8 cellular contexts compared by ENCODE assay signal in the genomic region with DNA sequence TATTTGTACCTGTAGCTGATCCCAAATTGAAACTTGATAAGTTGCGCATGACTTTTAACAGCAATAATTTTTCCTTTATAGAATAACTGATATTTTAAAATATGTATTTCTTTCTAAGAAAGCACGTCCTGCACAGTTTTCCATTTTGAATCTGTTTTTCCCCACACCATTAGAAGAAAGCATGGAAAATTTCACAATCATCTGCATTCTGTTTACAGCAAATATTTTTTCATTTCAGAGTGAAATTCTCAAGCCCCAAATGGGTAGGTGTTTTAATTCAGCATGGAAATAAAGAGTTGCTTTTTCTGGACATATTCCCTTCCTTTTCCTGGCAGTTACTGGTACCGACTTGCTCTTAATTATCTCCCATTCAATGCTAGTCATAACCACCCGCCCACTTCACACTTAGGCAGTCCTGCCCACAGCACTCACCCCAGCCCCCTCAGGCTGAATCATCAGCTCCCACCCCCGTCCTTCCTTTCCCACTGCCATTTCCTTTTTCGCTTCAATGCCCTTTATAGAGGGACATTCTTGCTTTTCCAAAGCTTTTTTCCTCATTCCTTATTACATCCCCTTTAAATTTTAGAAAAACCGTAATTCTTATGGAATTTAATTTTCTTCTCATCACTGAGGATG.
A peak's percentile ranks its signal among the peaks of the same experiment; 100 is the strongest.
DNase-seq lines count a peak whose midpoint lies in the region; ATAC-seq lines count a peak whose summit lies in the region.

No MANE protein-coding gene starts in this region.

- intact Hi-C loops in right cardiac atrium (cut with DNase I), result no loop called here

- peak overlapping the region; percentile 29 for H3K27ac ChIP-seq in right cardiac atrium (ENCODE audit: low read length)

- H3K4me3 ChIP-seq in right cardiac atrium (ENCODE audit: low read length), result peak overlapping the region; percentile 22

- no peaks in the 10 kb centered on the region for H3K27me3 ChIP-seq in right cardiac atrium (ENCODE audit: control insufficient read depth, insufficient read depth)

- peak; percentile 66 for DNase-seq in activated CD8-positive, alpha-beta memory T cell treated with anti-CD3 and anti-CD28 coated beads for 24 hours
- no peak for DNase-seq in activated CD8-positive, alpha-beta memory T cell treated with anti-CD3 and anti-CD28 coated beads, Interleukin-2, amount 50 U/mL, for 48 hours
- DNase-seq in activated T-helper 9 cell treated with anti-CD3 and anti-CD28 coated beads, Interleukin-2, amount 50 U/mL, for 16 hours (ENCODE audit: low read depth), result peak; percentile 42
- DNase-seq in right cardiac atrium (peak; percentile 67 to 77 (median 74)), cerebellar nuclear complex (lab: John Stamatoyannopoulos, UW) (no peak)
- DNase-seq in stimulated activated CD4-positive, alpha-beta T cell treated with anti-CD3 and anti-CD28 coated beads, Interleukin-4, amount 100 ng/mL, for 4 hours, result peak; percentile 45 to 75

- 29% methylated on average over 7 of the region's 7 CpGs for WGBS in right cardiac atrium

- H3K9me3 ChIP-seq in right cardiac atrium (ENCODE audit: control insufficient read depth, low read length), result no peaks in the 10 kb centered on the region

- peaks cover 3% of the 10 kb centered on the region for H3K4me1 ChIP-seq in right cardiac atrium (ENCODE audit: control insufficient read depth, insufficient read depth, low read length)

- ATAC-seq in right cardiac atrium (peak; percentile 95 to 99), GM19023 (IDR thresholded peaks at IDR 0.05; ENCODE audit: unreplicated experiment) (no peak), GM21381 (IDR thresholded peaks at IDR 0.05; ENCODE audit: unreplicated experiment) (no peak)

Comparison
In these comparisons a context has a peak if more than half of its experiments do, and no peak if none do; other contexts are left out.
1. DNase-seq: peak in activated CD8-positive, alpha-beta memory T cell treated with anti-CD3 and anti-CD28 coated beads for 24 hours (single experiment), activated T-helper 9 cell treated with anti-CD3 and anti-CD28 coated beads, Interleukin-2, amount 50 U/mL, for 16 hours (single experiment), right cardiac atrium (3 of 3) and stimulated activated CD4-positive, alpha-beta T cell treated with anti-CD3 and anti-CD28 coated beads, Interleukin-4, amount 100 ng/mL, for 4 hours (2 of 2); none in activated CD8-positive, alpha-beta memory T cell treated with anti-CD3 and anti-CD28 coated beads, Interleukin-2, amount 50 U/mL, for 48 hours (single experiment) and cerebellar nuclear complex (0 of 2).
2. ATAC-seq: peak in right cardiac atrium (2 of 2); none in GM19023 (single experiment) and GM21381 (single experiment).